22 cellular contexts compared by ENCODE assay signal in the genomic region with DNA sequence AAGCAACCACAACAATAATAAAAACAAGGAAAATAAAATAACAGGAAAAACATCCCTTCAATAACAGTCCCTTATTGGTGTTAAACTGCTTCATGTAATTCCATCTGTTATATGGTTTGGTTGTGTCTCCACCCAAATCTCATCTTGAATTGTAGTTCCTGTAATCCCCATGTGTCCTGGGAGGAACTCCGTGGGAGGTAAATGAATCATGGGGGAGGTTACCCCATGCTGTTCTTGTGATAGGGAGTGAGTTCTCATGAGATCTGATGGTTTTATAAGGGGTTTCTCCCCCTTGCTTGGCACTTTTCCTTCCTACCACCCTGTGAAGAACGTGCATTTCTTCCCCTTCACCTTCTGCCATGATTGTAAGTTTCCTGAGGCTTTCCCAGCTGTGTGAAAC.
DNase-seq lines count a peak whose midpoint lies in the region; ATAC-seq and TF ChIP-seq lines count a peak whose summit lies in the region.
"Had no signal": no experiment of that assay in that cellular context is flagged by ENCODE, and none has a peak within 500 bp of the region (broad histone marks: within the 10 kb centered on the region; RNA-seq: fewer than 3 reads in every experiment).

No MANE protein-coding gene starts in this region.

- H3K27me3 ChIP-seq in brain microvascular endothelial cell (replicated peaks), result no peaks in the 10 kb centered on the region
- no peaks in the 10 kb centered on the region for H3K27me3 ChIP-seq in tibial nerve

- in situ Hi-C loops in brain microvascular endothelial cell (cut with HindIII; ENCODE audit: low pct_ligation_motif_present, low sequenced_read_pairs), result no loop called here

- no peaks in the 10 kb centered on the region for H3K9me3 ChIP-seq in tibial nerve

- H3K4me1 ChIP-seq in tibial nerve, result peaks cover 0 to 23% (median 5%) of the 10 kb centered on the region in 4 donors

- no peak for ATAC-seq in HG02678 (IDR thresholded peaks at IDR 0.05; ENCODE audit: unreplicated experiment)
- ATAC-seq: GM12878, HCT116, HepG2, PC-3 had no signal

- peak; percentile 18 for DNase-seq in A172 (ENCODE audit: low spot score)
- DNase-seq in HT1080 (ENCODE audit: low read depth), result peak; percentile 17
- DNase-seq in brain microvascular endothelial cell, result peak; percentile 44
- peak; percentile 23 for DNase-seq in kidney tubule cell (ENCODE audit: low spot score)
- DNase-seq in tibial nerve (ENCODE audit: low spot score in 2 of 2), result no peak
- no peak for DNase-seq in NCI-H510A (lab: John Stamatoyannopoulos, UW)
- no peak for DNase-seq in NCI-H1048 (lab: John Stamatoyannopoulos, UW)
- DNase-seq: Calu3; CD4-positive, alpha-beta memory T cell; GOT3; KBM-7; NCI-H1694 treated with DMSO at 0.1 percent for 48 hours; NCI-H2227 treated with DMSO at 0.1 percent for 48 hours; NCI-H524 treated with DMSO at 0.1 percent for 48 hours; PC-3; RPMI8226; SHP77 treated with DMSO at 0.1 percent for 48 hours had no signal

- TF ChIP-seq CTCF in brain microvascular endothelial cell (IDR thresholded peaks at IDR 0.05; ENCODE audit: low read depth, low read length, missing control alignments), result no peak
- no peak for TF ChIP-seq CTCF in tibial nerve (IDR thresholded peaks at IDR 0.05)

- WGBS in tibial nerve, 2 donors, result 56 to 70% methylated on average over 2 of the region's 2 CpGs

- no peak for TF ChIP-seq EP300 in tibial nerve (IDR thresholded peaks at IDR 0.05)

- H3K27ac ChIP-seq in brain microvascular endothelial cell, result no peak overlapping the region
- H3K27ac ChIP-seq in tibial nerve, result no peak overlapping the region
- H3K27ac ChIP-seq: 22Rv1 had no signal

- TF ChIP-seq POLR2A in tibial nerve (IDR thresholded peaks at IDR 0.05), result no peak

- no peaks in the 10 kb centered on the region for H3K36me3 ChIP-seq in brain microvascular endothelial cell (replicated peaks)
- H3K36me3 ChIP-seq in tibial nerve, result no peaks in the 10 kb centered on the region

- H3K4me3 ChIP-seq in brain microvascular endothelial cell (ENCODE audit: low read depth, low read length) (no peak overlapping the region), tibial nerve (no peak overlapping the region)
- H3K4me3 ChIP-seq: GM12878 had no signal

Comparison
In these comparisons a context has a peak if more than half of its experiments do, and no peak if none do; other contexts are left out.
1. DNase-seq: peak in A172 (single experiment), HT1080 (single experiment), brain microvascular endothelial cell (single experiment) and kidney tubule cell (single experiment); none in tibial nerve (0 of 2), NCI-H510A (single experiment) and NCI-H1048 (single experiment).